In the genomic region with DNA sequence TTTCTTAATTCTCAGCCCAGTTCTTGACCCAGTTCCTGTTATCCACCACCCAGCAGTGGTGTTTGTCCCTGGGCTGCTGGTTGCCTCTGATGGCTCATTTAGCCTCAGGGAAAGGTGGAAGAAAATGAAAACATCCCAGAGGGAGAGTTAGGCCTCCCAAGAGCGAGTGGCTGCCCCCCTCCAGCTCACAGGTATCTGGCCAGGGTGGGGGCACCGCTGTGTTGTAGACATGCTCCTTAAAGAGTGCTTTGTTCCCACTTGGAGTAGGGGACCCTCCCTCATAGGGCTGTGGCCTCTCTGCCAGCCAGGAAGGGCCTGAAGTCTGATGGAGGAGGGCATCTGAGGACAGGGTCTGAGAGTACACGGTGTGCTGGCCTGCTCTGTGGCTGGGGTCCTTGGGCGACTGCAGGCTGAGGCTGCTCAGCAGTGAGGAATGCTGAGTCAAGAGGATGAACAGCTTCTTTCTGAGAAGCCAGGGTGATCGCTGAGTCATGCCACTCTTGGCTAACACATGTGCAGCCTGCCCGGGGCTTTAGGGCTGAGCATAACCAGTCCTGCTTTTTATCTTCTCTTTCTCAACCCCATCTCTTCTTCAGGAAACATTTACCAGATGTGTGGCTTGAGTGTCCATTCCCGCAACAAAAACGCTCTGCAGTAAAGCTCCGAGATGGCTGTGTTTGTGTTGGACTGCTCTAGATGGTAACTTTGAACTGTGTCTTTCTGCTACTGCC, we compare ENCODE assay signal across 8 cellular contexts.
DNase-seq lines count a peak whose midpoint lies in the region; ATAC-seq and TF ChIP-seq lines count a peak whose summit lies in the region.

No MANE protein-coding gene starts in this region.

- no peak for TF ChIP-seq CTCF in osteocyte (IDR thresholded peaks at IDR 0.05)

- intact Hi-C loops in activated CD4-positive, alpha-beta T cell treated with anti-CD3 and anti-CD28 coated beads, Interleukin-2, amount 10 ng/mL, durations not matched to agents 24 days and 14 days (cut with micrococcal nuclease) = loop anchor here (2.0 kb wide), 2 partner anchors 41 to 65 kb away; no protein-coding TSS in a partner anchor

- peaks cover 19% of the 10 kb centered on the region for H3K4me1 Mint-ChIP-seq in activated CD4-positive, alpha-beta T cell treated with anti-CD3 and anti-CD28 coated beads, Interleukin-2, amount 10 ng/mL, durations not matched to agents 24 days and 14 days
- H3K4me1 Mint-ChIP-seq in osteocyte (ENCODE audit: unreplicated experiment) = peaks cover 63% of the 10 kb centered on the region

- H3K9me3 Mint-ChIP-seq in activated CD4-positive, alpha-beta T cell treated with anti-CD3 and anti-CD28 coated beads, Interleukin-2, amount 10 ng/mL, durations not matched to agents 24 days and 14 days = peaks cover 4% of the 10 kb centered on the region
- H3K9me3 Mint-ChIP-seq in osteocyte (ENCODE audit: unreplicated experiment) = no peaks in the 10 kb centered on the region

- ATAC-seq in GM21528 (IDR thresholded peaks at IDR 0.05; ENCODE audit: low FRiP score, unreplicated experiment) = no peak

- no peak overlapping the region for H3K27ac Mint-ChIP-seq in activated CD4-positive, alpha-beta T cell treated with anti-CD3 and anti-CD28 coated beads, Interleukin-2, amount 10 ng/mL, durations not matched to agents 24 days and 14 days
- H3K27ac Mint-ChIP-seq in osteocyte (ENCODE audit: unreplicated experiment) = peak overlapping the region; percentile 97

- H3K27me3 Mint-ChIP-seq in activated CD4-positive, alpha-beta T cell treated with anti-CD3 and anti-CD28 coated beads, Interleukin-2, amount 10 ng/mL, durations not matched to agents 24 days and 14 days = peaks cover 10% of the 10 kb centered on the region
- H3K27me3 Mint-ChIP-seq in osteocyte (ENCODE audit: unreplicated experiment) = no peaks in the 10 kb centered on the region

- peak; percentile 94 for DNase-seq in AG20443 (ENCODE audit: low spot score)
- peak; percentile 90 for DNase-seq in HT1080 (ENCODE audit: low read depth)
- peak; percentile 67 for DNase-seq in activated CD4-positive, alpha-beta T cell treated with anti-CD3 and anti-CD28 coated beads, Interleukin-2, amount 10 ng/mL, durations not matched to agents 24 days and 14 days
- peak; percentile 31 for DNase-seq in globus pallidus (ENCODE audit: low spot score)
- peak; percentile 91 for DNase-seq in osteocyte (ENCODE audit: extremely low spot score, unreplicated experiment)
- no peak for DNase-seq in NCI-H1436 (lab: John Stamatoyannopoulos, UW)
- DNase-seq in NCI-H1694 treated with DMSO at 0.1 percent for 48 hours (lab: John Stamatoyannopoulos, UW) = no peak

- no peak overlapping the region for H3K4me3 Mint-ChIP-seq in activated CD4-positive, alpha-beta T cell treated with anti-CD3 and anti-CD28 coated beads, Interleukin-2, amount 10 ng/mL, durations not matched to agents 24 days and 14 days
- H3K4me3 Mint-ChIP-seq in osteocyte (ENCODE audit: unreplicated experiment) = peak overlapping the region; percentile 49

- H3K36me3 Mint-ChIP-seq in activated CD4-positive, alpha-beta T cell treated with anti-CD3 and anti-CD28 coated beads, Interleukin-2, amount 10 ng/mL, durations not matched to agents 24 days and 14 days (ENCODE audit: low read depth) = no peaks in the 10 kb centered on the region
- H3K36me3 Mint-ChIP-seq in osteocyte (ENCODE audit: unreplicated experiment) = peaks cover 3% of the 10 kb centered on the region

Comparison
In these comparisons a context has a peak if more than half of its experiments do, and no peak if none do; other contexts are left out.
1. DNase-seq: peak in AG20443 (single experiment), HT1080 (single experiment), activated CD4-positive, alpha-beta T cell treated with anti-CD3 and anti-CD28 coated beads, Interleukin-2, amount 10 ng/mL, durations not matched to agents 24 days and 14 days (single experiment), globus pallidus (single experiment) and osteocyte (single experiment); none in NCI-H1436 (single experiment) and NCI-H1694 treated with DMSO at 0.1 percent for 48 hours (single experiment).